In the genomic region with DNA sequence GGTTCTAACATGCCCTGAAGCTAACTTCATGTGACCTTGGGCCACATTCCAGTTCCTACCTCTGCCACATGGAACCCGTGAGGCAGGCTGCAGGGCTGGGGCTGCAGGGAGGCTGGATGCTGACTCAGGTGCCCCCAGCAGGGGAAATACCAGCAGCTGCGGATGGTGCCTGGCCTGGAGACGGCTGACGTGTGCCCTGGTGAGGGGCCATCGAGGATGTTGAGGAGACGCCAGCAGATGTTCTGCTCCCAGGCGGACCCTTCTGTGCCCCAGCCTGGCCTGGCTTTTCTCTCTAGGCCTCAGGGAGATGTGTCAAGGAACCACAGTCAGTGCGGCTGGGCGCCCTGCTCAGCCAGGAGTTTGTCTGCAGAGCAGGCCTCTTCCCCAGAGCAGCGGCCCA, we compare ENCODE assay signal across 12 cellular contexts. TPM values are rescaled to one million over a fixed set of nuclear protein-coding genes. Genes with fewer than 3 reads are reported as not detected.
DNase-seq lines count a peak whose midpoint lies in the region; ATAC-seq and TF ChIP-seq lines count a peak whose summit lies in the region.
"Had no signal": no experiment of that assay in that cellular context is flagged by ENCODE, and none has a peak within 500 bp of the region (broad histone marks: within the 10 kb centered on the region; RNA-seq: fewer than 3 reads in every experiment).

No MANE protein-coding gene starts in this region.

- H2AK5ac ChIP-seq in neuronal stem cell (ENCODE audit: low read depth, low read length), result no peak overlapping the region

- H3K4me1 ChIP-seq in esophagus (ENCODE audit: control insufficient read depth in 2 of 2, insufficient read depth in 2 of 2, low read length in 1 of 2) (peaks cover 22 to 47% of the 10 kb centered on the region in 2 donors), neuronal stem cell (ENCODE audit: control insufficient read depth in 2 of 2, insufficient read depth in 1 of 2, low read depth in 1 of 2, low read length in 2 of 2) (peaks cover 17 to 18% of the 10 kb centered on the region in 2 donors), uterus (peaks cover 0 to 21% of the 10 kb centered on the region in 2 donors)

- DNase-seq in Right ventricle myocardium superior (peak; percentile 40), left cardiac atrium (no peak), neuronal stem cell (ENCODE audit: low spot score) (no peak), uterus (no peak), left lobe of liver (ENCODE audit: low spot score) (no peak), HK-2 (ENCODE audit: unreplicated experiment) (no peak)
- DNase-seq: activated CD4-positive, alpha-beta T cell treated with anti-CD3 and anti-CD28 coated beads for 4 hours; NCI-H1930; NCI-H526 treated with DMSO at 0.1 percent for 48 hours; ovary had no signal

- no peak overlapping the region for H3K4ac ChIP-seq in neuronal stem cell (ENCODE audit: low read length)

- H3K4me3 ChIP-seq in esophagus (ENCODE audit: low read depth in 1 of 2, low read length in 2 of 2) (no peak overlapping the region), neuronal stem cell (ENCODE audit: low read length in 2 of 2) (no peak overlapping the region), uterus (no peak overlapping the region)
- H3K4me3 ChIP-seq: ovary had no signal

- TF ChIP-seq CTCF in uterus (IDR thresholded peaks at IDR 0.05), result no peak

- H2BK12ac ChIP-seq in neuronal stem cell (ENCODE audit: low read length), result no peak overlapping the region

- H3K4me2 ChIP-seq in neuronal stem cell (ENCODE audit: insufficient read depth, low read length, poor library complexity, severe bottlenecking), result no peak overlapping the region

- no peak overlapping the region for H2BK5ac ChIP-seq in neuronal stem cell (ENCODE audit: low read length)

- no peak overlapping the region for H2BK15ac ChIP-seq in neuronal stem cell (ENCODE audit: low read length)

- H3K27ac ChIP-seq in esophagus (ENCODE audit: low read depth in 2 of 2, low read length in 1 of 2), result peak overlapping the region; percentile 58 to 90
- no peak overlapping the region for H3K27ac ChIP-seq in neuronal stem cell (replicated peaks; ENCODE audit: low read length)
- H3K27ac ChIP-seq in uterus, result peak overlapping the region; percentile 16 to 99
- H3K27ac ChIP-seq: ovary had no signal

- H2AFZ ChIP-seq in neuronal stem cell (ENCODE audit: low read length), result no peak overlapping the region

- no peak for TF ChIP-seq POLR2A in uterus (IDR thresholded peaks at IDR 0.05)

- H3K9ac ChIP-seq in neuronal stem cell (ENCODE audit: low read depth, low read length, poor library complexity), result no peak overlapping the region

- H3K36me3 ChIP-seq in esophagus (ENCODE audit: control insufficient read depth in 2 of 2, insufficient read depth in 2 of 2, low read length in 1 of 2) (peaks cover 0 to 13% of the 10 kb centered on the region in 2 donors), neuronal stem cell (replicated peaks in 1 of 2; ENCODE audit: control insufficient read depth in 2 of 2, insufficient read depth in 2 of 2, low read length in 2 of 2) (peaks cover 0 to 45% of the 10 kb centered on the region in 2 donors), uterus (no peaks in the 10 kb centered on the region)
- H3K36me3 ChIP-seq: ovary had no signal

- no peak overlapping the region for H3K23ac ChIP-seq in neuronal stem cell (ENCODE audit: low read depth, low read length, poor library complexity)

- H3K79me1 ChIP-seq in neuronal stem cell (ENCODE audit: low read depth, low read length), result peaks cover 8% of the 10 kb centered on the region

- ATAC-seq in Right ventricle myocardium superior (ENCODE audit: poor library complexity), result no peak
- ATAC-seq in left cardiac atrium, result no peak
- ATAC-seq in left lobe of liver, result no peak
- ATAC-seq in HG03469 (IDR thresholded peaks at IDR 0.05; ENCODE audit: unreplicated experiment), result no peak

- no peak overlapping the region for H4K91ac ChIP-seq in neuronal stem cell (ENCODE audit: low read depth, low read length, poor library complexity)

- WGBS in esophagus, 2 donors, result 72 to 80% methylated on average over 10 of the region's 10 CpGs
- WGBS in neuronal stem cell (ENCODE audit: extremely low coverage in 2 of 2, insufficient read length in 2 of 2, insufficient replicate concordance in 1 of 2), 2 donors, result no CpG with 5 or more reads among the region's 10 CpGs

- intact Hi-C loops in Right ventricle myocardium superior (cut with DNase I) (no loop called here), left cardiac atrium (cut with DNase I) (no loop called here), uterus (cut with DNase I; ENCODE audit: low total_unique reads) (no loop called here)

- H3K27me3 ChIP-seq in esophagus (ENCODE audit: control insufficient read depth in 1 of 2, insufficient read depth in 2 of 2, low read length in 2 of 2), result no peaks in the 10 kb centered on the region
- no peaks in the 10 kb centered on the region for H3K27me3 ChIP-seq in neuronal stem cell (ENCODE audit: control insufficient read depth in 3 of 3, insufficient read depth in 3 of 3, low read depth in 1 of 3, low read length in 3 of 3)
- no peaks in the 10 kb centered on the region for H3K27me3 ChIP-seq in uterus
- H3K27me3 ChIP-seq: ovary had no signal

- H3K9me3 ChIP-seq in esophagus (ENCODE audit: control insufficient read depth in 2 of 2, insufficient read depth in 1 of 2, low read depth in 1 of 2, low read length in 1 of 2), result no peaks in the 10 kb centered on the region
- H3K9me3 ChIP-seq in neuronal stem cell (replicated peaks in 1 of 2; ENCODE audit: control insufficient read depth in 2 of 2, insufficient read depth in 1 of 2, low read depth in 1 of 2, low read length in 2 of 2), result peaks cover 4 to 7% of the 10 kb centered on the region in 2 donors
- no peaks in the 10 kb centered on the region for H3K9me3 ChIP-seq in uterus
- H3K9me3 ChIP-seq: ovary had no signal

- no peak overlapping the region for H2BK120ac ChIP-seq in neuronal stem cell (ENCODE audit: low read depth, low read length)

- no peak overlapping the region for H3K14ac ChIP-seq in neuronal stem cell (ENCODE audit: low read length)

- peak overlapping the region; percentile 75 for H4K8ac ChIP-seq in neuronal stem cell (ENCODE audit: low read depth, low read length)

- peak overlapping the region; percentile 78 for H3K18ac ChIP-seq in neuronal stem cell (ENCODE audit: low read length)

RNA-seq across cellular contexts. Expression of a gene that starts 8.8 kb away (rescaled TPM):
- 153 TPM for total RNA-seq in Right ventricle myocardium superior
- 100 to 1,000 TPM; 113 to 114 TPM for total RNA-seq in left cardiac atrium
- 10 to 100 TPM; 39.4 to 57.2 TPM for polyA plus RNA-seq in esophagus
- polyA plus RNA-seq in neuronal stem cell (2013, experiment 1 of 2), result 12.6 TPM
- polyA plus RNA-seq in neuronal stem cell (2013, experiment 2 of 2), result 12.7 TPM
- 10 to 100 TPM in 3 of 4 donors, 1 to 10 TPM in 1; 6.6 to 44.1 (median 22.4) TPM for total RNA-seq in uterus
- 11.3 TPM for total RNA-seq in left lobe of liver
